Comparison of ENCODE assay signal across 8 cellular contexts in the genomic region with DNA sequence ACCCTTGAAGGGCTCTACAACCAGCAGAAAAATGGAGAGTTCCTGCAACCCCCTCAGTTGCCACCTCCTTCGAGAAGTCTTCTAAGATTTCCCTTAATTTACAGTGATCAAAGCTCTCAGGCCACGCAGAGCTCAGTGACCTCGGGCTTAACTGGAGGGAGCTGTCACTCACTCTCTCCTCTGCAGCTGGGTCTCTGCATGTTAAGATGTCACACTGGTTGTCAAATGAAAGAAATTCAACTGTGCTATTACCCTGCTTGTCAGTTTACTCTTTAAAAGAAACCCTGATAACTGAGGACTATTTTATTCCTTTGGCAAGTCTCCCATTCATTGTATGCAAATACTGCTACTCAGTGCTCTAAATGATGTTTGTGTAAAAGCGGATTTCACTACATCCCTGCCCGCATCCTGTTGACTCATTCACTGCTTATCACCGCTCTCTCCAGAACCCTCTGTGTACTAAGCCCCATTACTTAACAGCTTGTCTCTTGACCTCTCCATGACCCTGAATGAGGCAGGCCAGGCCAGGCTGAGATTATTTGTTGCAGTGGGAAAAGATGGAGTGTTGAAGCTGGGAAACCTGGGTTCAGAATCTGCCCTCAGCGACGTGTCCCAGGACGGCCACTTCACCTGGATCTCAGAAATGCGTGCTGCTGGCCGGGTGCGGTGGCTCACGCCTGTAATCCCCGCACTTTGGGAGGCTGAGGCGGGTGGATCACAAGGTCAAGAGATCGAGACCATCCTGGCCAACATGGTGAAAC. TPM values are rescaled to one million over a fixed set of nuclear protein-coding genes. Genes with fewer than 3 reads are reported as not detected.
DNase-seq lines count a peak whose midpoint lies in the region; ATAC-seq and TF ChIP-seq lines count a peak whose summit lies in the region.

No MANE protein-coding gene starts in this region.

- peaks cover 45% of the 10 kb centered on the region for H4K20me1 ChIP-seq in hepatocyte (ENCODE audit: insufficient read depth, poor library complexity, severe bottlenecking)

- peaks cover 74% of the 10 kb centered on the region for H3K4me1 Mint-ChIP-seq in activated naive CD8-positive, alpha-beta T cell treated with anti-CD3 and anti-CD28 coated beads for 36 hours

- H3K27me3 ChIP-seq in hepatocyte, result no peaks in the 10 kb centered on the region

- peak overlapping the region; percentile 82 for H3K27ac Mint-ChIP-seq in activated naive CD8-positive, alpha-beta T cell treated with anti-CD3 and anti-CD28 coated beads for 36 hours

- WGBS in hepatocyte (ENCODE audit: low lambda C conversion rate, missing lambda C conversion rate), result 34% methylated on average over 16 of the region's 16 CpGs

- H3K4me2 ChIP-seq in hepatocyte, result peak overlapping the region; percentile 31

- no peaks in the 10 kb centered on the region for H3K9me2 ChIP-seq in hepatocyte (replicated peaks; ENCODE audit: insufficient read depth)

- peak; percentile 88 for ATAC-seq in HG03354 (IDR thresholded peaks at IDR 0.05; ENCODE audit: poor library complexity, severe bottlenecking, unreplicated experiment)

- peaks cover 79% of the 10 kb centered on the region for H3K36me3 Mint-ChIP-seq in activated naive CD8-positive, alpha-beta T cell treated with anti-CD3 and anti-CD28 coated beads for 36 hours

- peaks cover 12% of the 10 kb centered on the region for H3K9me3 Mint-ChIP-seq in activated naive CD8-positive, alpha-beta T cell treated with anti-CD3 and anti-CD28 coated beads for 36 hours

- H2AFZ ChIP-seq in hepatocyte, result no peak overlapping the region

- TF ChIP-seq CTCF in hepatocyte (IDR thresholded peaks at IDR 0.05; ENCODE audit: poor library complexity), result no peak

- H3K4me3 Mint-ChIP-seq in activated naive CD8-positive, alpha-beta T cell treated with anti-CD3 and anti-CD28 coated beads for 36 hours, result peak overlapping the region; percentile 35

- DNase-seq in CD1c-positive myeloid dendritic cell (ENCODE audit: extremely low spot score) (peak; percentile 77), SKM-1 treated with dmso at 0.1 percent for 144 hours (lab: John Stamatoyannopoulos, UW; ENCODE audit: unreplicated experiment) (peak; percentile 93), hepatocyte (ENCODE audit: low spot score) (peak; percentile 90), SHP77 treated with DMSO at 0.1 percent for 48 hours (lab: John Stamatoyannopoulos, UW) (no peak), medulla oblongata (ENCODE audit: extremely low spot score) (no peak)
- peak; percentile 62 for DNase-seq in activated naive CD8-positive, alpha-beta T cell treated with anti-CD3 and anti-CD28 coated beads for 36 hours
- DNase-seq in stimulated activated CD4-positive, alpha-beta T cell treated with anti-CD3 and anti-CD28 coated beads, Interleukin-2, amount 100 ng/mL, for 4 hours (ENCODE audit: low read depth), result peak; percentile 59

- H3K79me2 ChIP-seq in hepatocyte, result peaks cover 97% of the 10 kb centered on the region

- H3K36me3 ChIP-seq in hepatocyte (replicated peaks; ENCODE audit: insufficient read depth, low read depth), result no peaks in the 10 kb centered on the region

- peak overlapping the region; percentile 68 for H3K27ac ChIP-seq in hepatocyte

- H3K27me3 Mint-ChIP-seq in activated naive CD8-positive, alpha-beta T cell treated with anti-CD3 and anti-CD28 coated beads for 36 hours, result no peaks in the 10 kb centered on the region

- no peak overlapping the region for H3K4me3 ChIP-seq in hepatocyte

- no peaks in the 10 kb centered on the region for H3K9me3 ChIP-seq in hepatocyte (ENCODE audit: low read depth)

- peaks cover 46% of the 10 kb centered on the region for H3K4me1 ChIP-seq in hepatocyte (ENCODE audit: insufficient read depth)

RNA-seq across cellular contexts. Expression of gene DHRS3, which starts 13.7 kb away (rescaled TPM):
- total RNA-seq in activated naive CD8-positive, alpha-beta T cell treated with anti-CD3 and anti-CD28 coated beads for 36 hours, result 100 to 1,000 TPM; 163 to 167 TPM
- total RNA-seq in hepatocyte, result 98.9 and 103 TPM in 2 replicates
- polyA plus RNA-seq in hepatocyte, result 75.9 and 84.1 TPM in 2 replicates

RNA-seq across cellular contexts. Expression of gene AADACL4, which starts 39.6 kb away (rescaled TPM):
- not detected for total RNA-seq in activated naive CD8-positive, alpha-beta T cell treated with anti-CD3 and anti-CD28 coated beads for 36 hours
- total RNA-seq in hepatocyte, result 0.20 TPM in 1 of 2 replicates, not detected in the other
- not detected in 2 replicates for polyA plus RNA-seq in hepatocyte

Comparison
In these comparisons a context has a peak if more than half of its experiments do, and no peak if none do; other contexts are left out.
1. DNase-seq: peak in CD1c-positive myeloid dendritic cell (single experiment), SKM-1 treated with dmso at 0.1 percent for 144 hours (single experiment), activated naive CD8-positive, alpha-beta T cell treated with anti-CD3 and anti-CD28 coated beads for 36 hours (single experiment), hepatocyte (single experiment) and stimulated activated CD4-positive, alpha-beta T cell treated with anti-CD3 and anti-CD28 coated beads, Interleukin-2, amount 100 ng/mL, for 4 hours (single experiment); none in SHP77 treated with DMSO at 0.1 percent for 48 hours (single experiment) and medulla oblongata (single experiment).